In the genomic region with DNA sequence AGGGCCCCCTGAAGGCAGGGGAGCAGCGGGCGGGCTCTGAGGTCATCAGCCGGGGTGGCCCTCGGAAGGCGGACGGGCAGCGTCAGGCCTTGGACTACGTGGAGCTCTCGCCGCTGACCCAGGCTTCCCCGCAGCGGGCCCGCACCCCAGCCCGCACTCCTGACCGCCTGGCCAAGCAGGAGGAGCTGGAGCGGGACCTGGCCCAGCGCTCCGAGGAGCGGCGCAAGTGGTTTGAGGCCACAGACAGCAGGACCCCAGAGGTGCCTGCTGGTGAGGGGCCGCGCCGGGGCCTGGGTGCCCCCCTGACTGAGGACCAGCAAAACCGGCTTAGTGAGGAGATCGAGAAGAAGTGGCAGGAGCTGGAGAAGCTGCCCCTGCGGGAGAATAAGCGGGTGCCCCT, we compare ENCODE assay signal across 21 cellular contexts. TPM values are rescaled to one million over a fixed set of nuclear protein-coding genes. Genes with fewer than 3 reads are reported as not detected.
DNase-seq lines count a peak whose midpoint lies in the region; ATAC-seq and TF ChIP-seq lines count a peak whose summit lies in the region.
"Had no signal": no experiment of that assay in that cellular context is flagged by ENCODE, and none has a peak within 500 bp of the region (broad histone marks: within the 10 kb centered on the region; RNA-seq: fewer than 3 reads in every experiment).

No MANE protein-coding gene starts in this region.

- H3K27ac Mint-ChIP-seq in natural killer cell = no peak overlapping the region
- H3K27ac Mint-ChIP-seq in neural progenitor cell = no peak overlapping the region
- H3K27ac Mint-ChIP-seq: CD4-positive, CD25-positive, alpha-beta regulatory T cell; HFFc6 had no signal

- no peaks in the 10 kb centered on the region for H3K27me3 Mint-ChIP-seq in natural killer cell (ENCODE audit: low read depth in 2 of 2)
- H3K27me3 Mint-ChIP-seq in neural progenitor cell (ENCODE audit: insufficient read depth, low read depth) = peaks cover 4% of the 10 kb centered on the region
- H3K27me3 Mint-ChIP-seq: CD4-positive, CD25-positive, alpha-beta regulatory T cell; CD8-positive, alpha-beta memory T cell had no signal

- TF ChIP-seq RAD21 in liver (IDR thresholded peaks at IDR 0.05) = no peak

- H3K9ac ChIP-seq in BLaER1 treated with 17β-estradiol and CSF1 and Interleukin-3, amounts not matched to agents 10 nM and 100 nM = peak overlapping the region in 10 of 11 experiments; percentile 4 to 63 (median 42); a peak in 14 of 22 replicates
- H3K9ac ChIP-seq in liver (ENCODE audit: low read depth in 1 of 2, low read length in 2 of 2) (no peak overlapping the region), neural progenitor cell (no peak overlapping the region)

- no peaks in the 10 kb centered on the region for H3K9me3 Mint-ChIP-seq in natural killer cell
- no peaks in the 10 kb centered on the region for H3K9me3 Mint-ChIP-seq in neural progenitor cell
- H3K9me3 Mint-ChIP-seq: CD4-positive, CD25-positive, alpha-beta regulatory T cell; CD8-positive, alpha-beta memory T cell; HFFc6 had no signal

- no peaks in the 10 kb centered on the region for H3K9me3 ChIP-seq in right atrium auricular region
- no peaks in the 10 kb centered on the region for H3K9me3 ChIP-seq in BLaER1 treated with 17β-estradiol and CSF1 and Interleukin-3, amounts not matched to agents 10 nM and 100 nM (replicated peaks in 1 of 11)
- no peaks in the 10 kb centered on the region for H3K9me3 ChIP-seq in liver (ENCODE audit: control insufficient read depth in 4 of 4, low read length in 3 of 4)
- H3K9me3 ChIP-seq in neural progenitor cell (ENCODE audit: low read depth) = no peaks in the 10 kb centered on the region

- H3K27ac ChIP-seq in right atrium auricular region (no peak overlapping the region), liver (ENCODE audit: low read depth in 1 of 2, low read length in 2 of 2) (peak overlapping the region; percentile 36 to 69), neural progenitor cell (no peak overlapping the region)
- H3K27ac ChIP-seq in BLaER1 treated with 17β-estradiol and CSF1 and Interleukin-3, amounts not matched to agents 10 nM and 100 nM = peak overlapping the region in 7 of 11 experiments; percentile 27 to 65 (median 47); a peak in 12 of 22 replicates

- H3K36me3 Mint-ChIP-seq in natural killer cell (no peaks in the 10 kb centered on the region), neural progenitor cell (peaks cover 21% of the 10 kb centered on the region)

- H3K36me3 ChIP-seq in right atrium auricular region (peaks cover 71% of the 10 kb centered on the region), liver (ENCODE audit: control insufficient read depth in 4 of 4, insufficient read depth in 3 of 4, low read depth in 1 of 4, low read length in 3 of 4) (peaks cover 0 to 16% (median 7%) of the 10 kb centered on the region in 4 donors), neural progenitor cell (no peaks in the 10 kb centered on the region)
- H3K36me3 ChIP-seq in BLaER1 treated with 17β-estradiol and CSF1 and Interleukin-3, amounts not matched to agents 10 nM and 100 nM = peaks cover 84 to 99% (median 96%) of the 10 kb centered on the region in 11 experiments

- peaks cover 0 to 89% (median 58%) of the 10 kb centered on the region in 11 experiments; a peak in 19 of 22 replicates for H4K20me1 ChIP-seq in BLaER1 treated with 17β-estradiol and CSF1 and Interleukin-3, amounts not matched to agents 10 nM and 100 nM
- peaks cover 13% of the 10 kb centered on the region for H4K20me1 ChIP-seq in neural progenitor cell (ENCODE audit: low read depth)

- ATAC-seq in Right ventricle myocardium inferior (no peak), natural killer cell (no peak)
- ATAC-seq: GM12878, HCT116 had no signal

- no peaks in the 10 kb centered on the region for H3F3A ChIP-seq in neural progenitor cell (ENCODE audit: low read depth)

- H2AFZ ChIP-seq in neural progenitor cell (replicated peaks) = no peak overlapping the region

- TF ChIP-seq CTCF in right atrium auricular region (IDR thresholded peaks at IDR 0.05) = no peak
- TF ChIP-seq CTCF in liver (IDR thresholded peaks at IDR 0.05; ENCODE audit: low read depth, low read length, missing input control) = no peak
- TF ChIP-seq CTCF in natural killer cell (IDR thresholded peaks at IDR 0.05) = no peak
- TF ChIP-seq CTCF in neural progenitor cell (IDR thresholded peaks at IDR 0.05) = no peak

- H3K4me3 ChIP-seq in right atrium auricular region = no peak overlapping the region
- H3K4me3 ChIP-seq in BLaER1 treated with 17β-estradiol and CSF1 and Interleukin-3, amounts not matched to agents 10 nM and 100 nM = no peak overlapping the region; a peak in 1 of 20 replicates
- no peak overlapping the region for H3K4me3 ChIP-seq in liver (ENCODE audit: low read depth in 1 of 3, low read length in 3 of 3)
- H3K4me3 ChIP-seq in neural progenitor cell = no peak overlapping the region
- H3K4me3 ChIP-seq: GM12878 had no signal

- DNase-seq in Right ventricle myocardium inferior (ENCODE audit: missing footprints) = peak; percentile 69
- no peak for DNase-seq in right atrium auricular region (ENCODE audit: low spot score)
- no peak for DNase-seq in NK-92 treated with Interleukin-12 subunit alpha and Interleukin-12 subunit beta, amount 100 ng/mL, for 24 hours (lab: John Stamatoyannopoulos, UW)
- no peak for DNase-seq in natural killer cell
- no peak for DNase-seq in neural progenitor cell (ENCODE audit: low spot score)
- DNase-seq: 8988T; C1 segment of cervical spinal cord; CD4-positive, CD25-positive, alpha-beta regulatory T cell; CD8-positive, alpha-beta memory T cell; COR-L47; DMS 273 treated with DMSO at 0.1 percent for 48 hours; DMS53; DND-41; EL; GOT3; H7; HFFc6 had no signal

- peak overlapping the region in 10 of 11 experiments; percentile 4 to 73 (median 52); a peak in 19 of 22 replicates for H3K4me2 ChIP-seq in BLaER1 treated with 17β-estradiol and CSF1 and Interleukin-3, amounts not matched to agents 10 nM and 100 nM
- no peak overlapping the region for H3K4me2 ChIP-seq in neural progenitor cell

- peaks cover 0 to 15% of the 10 kb centered on the region in 2 donors for H3K4me1 ChIP-seq in right atrium auricular region
- peaks cover 11 to 47% (median 31%) of the 10 kb centered on the region in 10 experiments for H3K4me1 ChIP-seq in BLaER1 treated with 17β-estradiol and CSF1 and Interleukin-3, amounts not matched to agents 10 nM and 100 nM
- H3K4me1 ChIP-seq in liver (ENCODE audit: control insufficient read depth in 4 of 4, insufficient read depth in 4 of 4, low read length in 3 of 4) = peaks cover 4 to 35% (median 32%) of the 10 kb centered on the region in 4 donors
- H3K4me1 ChIP-seq in neural progenitor cell = no peaks in the 10 kb centered on the region

- H3K4me3 Mint-ChIP-seq in natural killer cell (no peak overlapping the region), neural progenitor cell (no peak overlapping the region)
- H3K4me3 Mint-ChIP-seq: CD4-positive, CD25-positive, alpha-beta regulatory T cell; CD8-positive, alpha-beta memory T cell; HFFc6 had no signal

- no peaks in the 10 kb centered on the region for H3K27me3 ChIP-seq in right atrium auricular region
- H3K27me3 ChIP-seq in BLaER1 treated with 17β-estradiol and CSF1 and Interleukin-3, amounts not matched to agents 10 nM and 100 nM = no peaks in the 10 kb centered on the region
- no peaks in the 10 kb centered on the region for H3K27me3 ChIP-seq in liver (ENCODE audit: control insufficient read depth in 4 of 4, insufficient read depth in 4 of 4, low read length in 3 of 4)
- no peaks in the 10 kb centered on the region for H3K27me3 ChIP-seq in neural progenitor cell

- intact Hi-C loops in Right ventricle myocardium inferior (cut with DNase I) (no loop called here), natural killer cell (cut with micrococcal nuclease) (no loop called here)

- H3K4me1 Mint-ChIP-seq in natural killer cell (peaks cover 0 to 5% of the 10 kb centered on the region in 2 donors), neural progenitor cell (no peaks in the 10 kb centered on the region)

- H3K79me2 ChIP-seq in neural progenitor cell (ENCODE audit: low read depth) = no peaks in the 10 kb centered on the region

- over 99% methylated on average over 27 of the region's 27 CpGs for WGBS in liver

TF ChIP-seq in liver, 16 proteins besides CTCF, POLR2A, EP300 and RAD21 (continues in another document):
- TF ChIP-seq EGR1 (IDR thresholded peaks at IDR 0.05; ENCODE audit: low read depth in 2 of 2) (no peak), HNF4G (IDR thresholded peaks at IDR 0.05) (no peak), GABPA (IDR thresholded peaks at IDR 0.05 in 1 of 2, conservative IDR thresholded peaks at IDR 0.05 in 1 of 2) (no peak), HNF4A (conservative IDR thresholded peaks at IDR 0.05) (no peak), ATF3 (IDR thresholded peaks at IDR 0.05) (no peak), FOXA1 (IDR thresholded peaks at IDR 0.05) (no peak), YY1 (IDR thresholded peaks at IDR 0.05) (no peak), TAF1 (conservative IDR thresholded peaks at IDR 0.05) (no peak)
- TF ChIP-seq, protein P1, sequence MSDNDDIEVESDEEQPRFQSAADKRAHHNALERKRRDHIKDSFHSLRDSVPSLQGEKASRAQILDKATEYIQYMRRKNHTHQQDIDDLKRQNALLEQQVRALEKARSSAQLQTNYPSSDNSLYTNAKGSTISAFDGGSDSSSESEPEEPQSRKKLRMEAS (IDR thresholded peaks at IDR 0.05) = no peak
- TF ChIP-seq, protein P2, sequence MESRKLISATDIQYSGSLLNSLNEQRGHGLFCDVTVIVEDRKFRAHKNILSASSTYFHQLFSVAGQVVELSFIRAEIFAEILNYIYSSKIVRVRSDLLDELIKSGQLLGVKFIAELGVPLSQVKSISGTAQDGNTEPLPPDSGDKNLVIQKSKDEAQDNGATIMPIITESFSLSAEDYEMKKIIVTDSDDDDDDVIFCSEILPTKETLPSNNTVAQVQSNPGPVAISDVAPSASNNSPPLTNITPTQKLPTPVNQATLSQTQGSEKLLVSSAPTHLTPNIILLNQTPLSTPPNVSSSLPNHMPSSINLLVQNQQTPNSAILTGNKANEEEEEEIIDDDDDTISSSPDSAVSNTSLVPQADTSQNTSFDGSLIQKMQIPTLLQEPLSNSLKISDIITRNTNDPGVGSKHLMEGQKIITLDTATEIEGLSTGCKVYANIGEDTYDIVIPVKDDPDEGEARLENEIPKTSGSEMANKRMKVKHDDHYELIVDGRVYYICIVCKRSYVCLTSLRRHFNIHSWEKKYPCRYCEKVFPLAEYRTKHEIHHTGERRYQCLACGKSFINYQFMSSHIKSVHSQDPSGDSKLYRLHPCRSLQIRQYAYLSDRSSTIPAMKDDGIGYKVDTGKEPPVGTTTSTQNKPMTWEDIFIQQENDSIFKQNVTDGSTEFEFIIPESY (IDR thresholded peaks at IDR 0.05) = no peak

RNA-seq across cellular contexts. Expression of gene GCAT, which starts 50.1 kb away (rescaled TPM):
- total RNA-seq in Right ventricle myocardium inferior (44.1 TPM), right atrium auricular region (10 to 100 TPM; 15.7 to 34.2 TPM), liver (10 to 100 TPM; 27.7 to 31.8 TPM), natural killer cell (1 to 10 TPM in 1 of 3 donors, under 1 TPM in 2; 0.25 to 1.2 (median 0.28) TPM), neural progenitor cell (ENCODE audit: low replicate concordance) (21.2 and 25.1 TPM in 2 replicates)
- polyA plus RNA-seq in liver = 10 to 100 TPM; 20.7 to 32.6 TPM

Comparison
In these comparisons a context has a peak if more than half of its experiments do, and no peak if none do; other contexts are left out.
1. H3K27ac ChIP-seq: peak in BLaER1 treated with 17β-estradiol and CSF1 and Interleukin-3, amounts not matched to agents 10 nM and 100 nM (7 of 11) and liver (2 of 2); none in right atrium auricular region (0 of 2) and neural progenitor cell (single experiment).
2. H3K9ac ChIP-seq: peak in BLaER1 treated with 17β-estradiol and CSF1 and Interleukin-3, amounts not matched to agents 10 nM and 100 nM (10 of 11); none in liver (0 of 2) and neural progenitor cell (single experiment).